Comparison of ENCODE assay signal across 9 cellular contexts in the genomic region with DNA sequence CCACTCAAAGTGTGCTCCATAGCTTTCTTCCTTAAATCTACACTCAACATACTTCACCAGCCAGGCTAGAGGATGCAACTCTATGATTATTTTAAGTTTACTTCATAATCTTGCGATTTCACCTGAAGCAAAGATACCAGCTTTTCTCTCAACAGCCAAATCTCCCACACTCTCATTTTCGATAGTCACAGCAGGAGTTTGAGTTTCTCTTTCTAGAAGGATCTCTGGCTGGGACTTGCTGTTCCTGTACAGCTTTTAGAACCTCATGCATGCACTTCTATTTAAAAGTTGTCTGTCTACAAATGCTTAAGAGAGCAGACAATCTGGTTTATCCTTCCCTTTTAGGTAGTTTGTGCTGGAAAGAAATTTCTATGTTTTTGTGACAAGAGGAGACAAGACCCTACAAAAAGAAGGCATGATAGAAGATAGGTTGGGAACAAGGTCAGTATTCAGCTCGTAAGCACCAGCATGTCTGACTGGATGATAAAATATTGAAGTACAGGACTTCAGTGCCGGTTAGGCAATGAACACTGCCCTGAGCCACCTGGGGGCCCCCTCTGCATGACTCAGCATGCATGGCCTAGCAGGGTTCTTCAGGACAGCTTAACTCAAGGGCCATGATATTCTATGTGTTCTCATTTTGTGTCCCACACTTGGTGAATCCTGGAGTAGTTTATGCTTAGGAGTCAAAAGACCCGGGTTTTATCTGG.
A peak's percentile ranks its signal among the peaks of the same experiment; 100 is the strongest.
DNase-seq lines count a peak whose midpoint lies in the region; ATAC-seq and TF ChIP-seq lines count a peak whose summit lies in the region.
"Had no signal": no experiment of that assay in that cellular context is flagged by ENCODE, and none has a peak within 500 bp of the region (broad histone marks: within the 10 kb centered on the region; RNA-seq: fewer than 3 reads in every experiment).

No MANE protein-coding gene starts in this region.

- peak overlapping the region; percentile 70 for H3K27ac Mint-ChIP-seq in activated CD4-positive, alpha-beta T cell treated with anti-CD3 and anti-CD28 coated beads, Interleukin-2, amount 10 ng/mL, durations not matched to agents 24 days and 14 days
- no peak overlapping the region for H3K27ac Mint-ChIP-seq in activated CD4-positive, alpha-beta T cell treated with anti-CD3 and anti-CD28 coated beads, Interleukin-2, amount 10 ng/mL, durations not matched to agents 7 days and 5 days
- H3K27ac Mint-ChIP-seq: activated T-cell treated with anti-CD3 and anti-CD28 coated beads, Interleukin-2, amount 50 U/mL, for 72 hours had no signal

- peak; percentile 8 for TF ChIP-seq CTCF in fibroblast of villous mesenchyme (IDR thresholded peaks at IDR 0.05; ENCODE audit: insufficient read depth, low read depth, low read length)

- DNase-seq in activated CD4-positive, alpha-beta T cell treated with anti-CD3 and anti-CD28 coated beads, Interleukin-2, amount 10 ng/mL, durations not matched to agents 24 days and 14 days, result no peak
- no peak for DNase-seq in activated CD4-positive, alpha-beta T cell treated with anti-CD3 and anti-CD28 coated beads, Interleukin-2, amount 10 ng/mL, durations not matched to agents 7 days and 5 days
- DNase-seq in NOMO-1 treated with dmso at 0.1 percent for 144 hours (lab: John Stamatoyannopoulos, UW; ENCODE audit: unreplicated experiment) (peak; percentile 58), fibroblast of villous mesenchyme (ENCODE audit: low read depth) (peak; percentile 82), NCI-H1417 treated with DMSO at 0.1 percent for 48 hours (lab: John Stamatoyannopoulos, UW) (no peak), caudate nucleus (lab: John Stamatoyannopoulos, UW) (no peak), ureter (ENCODE audit: low spot score) (no peak)

- no peak overlapping the region for H3K4me3 Mint-ChIP-seq in activated CD4-positive, alpha-beta T cell treated with anti-CD3 and anti-CD28 coated beads, Interleukin-2, amount 10 ng/mL, durations not matched to agents 24 days and 14 days
- H3K4me3 Mint-ChIP-seq in activated CD4-positive, alpha-beta T cell treated with anti-CD3 and anti-CD28 coated beads, Interleukin-2, amount 10 ng/mL, durations not matched to agents 7 days and 5 days, result no peak overlapping the region

- peak; percentile 46 for ATAC-seq in HG02623 (IDR thresholded peaks at IDR 0.05; ENCODE audit: unreplicated experiment)

- no peak overlapping the region for H3K4me3 ChIP-seq in fibroblast of villous mesenchyme (ENCODE audit: low read depth, low read length)

- peaks cover 53% of the 10 kb centered on the region for H3K4me1 Mint-ChIP-seq in activated CD4-positive, alpha-beta T cell treated with anti-CD3 and anti-CD28 coated beads, Interleukin-2, amount 10 ng/mL, durations not matched to agents 24 days and 14 days
- H3K4me1 Mint-ChIP-seq in activated CD4-positive, alpha-beta T cell treated with anti-CD3 and anti-CD28 coated beads, Interleukin-2, amount 10 ng/mL, durations not matched to agents 7 days and 5 days, result peaks cover 39% of the 10 kb centered on the region

- no peaks in the 10 kb centered on the region for H3K27me3 Mint-ChIP-seq in activated CD4-positive, alpha-beta T cell treated with anti-CD3 and anti-CD28 coated beads, Interleukin-2, amount 10 ng/mL, durations not matched to agents 24 days and 14 days
- no peaks in the 10 kb centered on the region for H3K27me3 Mint-ChIP-seq in activated CD4-positive, alpha-beta T cell treated with anti-CD3 and anti-CD28 coated beads, Interleukin-2, amount 10 ng/mL, durations not matched to agents 7 days and 5 days

- POLR2A ChIA-PET in activated CD4-positive, alpha-beta T cell treated with anti-CD3 and anti-CD28 coated beads, Interleukin-2, amount 10 ng/mL, durations not matched to agents 7 days and 5 days (lab: Charles Lee), result no interaction called here

- no peak overlapping the region for H3K27ac ChIP-seq in caudate nucleus (ENCODE audit: low read depth, low read length)

- intact Hi-C loops in activated CD4-positive, alpha-beta T cell treated with anti-CD3 and anti-CD28 coated beads, Interleukin-2, amount 10 ng/mL, durations not matched to agents 24 days and 14 days (cut with micrococcal nuclease), result no loop called here

- H3K36me3 Mint-ChIP-seq in activated CD4-positive, alpha-beta T cell treated with anti-CD3 and anti-CD28 coated beads, Interleukin-2, amount 10 ng/mL, durations not matched to agents 24 days and 14 days (ENCODE audit: low read depth), result peaks cover 10% of the 10 kb centered on the region
- peaks cover 2% of the 10 kb centered on the region for H3K36me3 Mint-ChIP-seq in activated CD4-positive, alpha-beta T cell treated with anti-CD3 and anti-CD28 coated beads, Interleukin-2, amount 10 ng/mL, durations not matched to agents 7 days and 5 days (ENCODE audit: low read depth)

- CTCF ChIA-PET in activated CD4-positive, alpha-beta T cell treated with anti-CD3 and anti-CD28 coated beads, Interleukin-2, amount 10 ng/mL, durations not matched to agents 7 days and 5 days (lab: Charles Lee), result interaction anchor here (1.4 kb wide), 1 partner anchor 20 kb away, joined by 5 read pairs; no protein-coding TSS in a partner anchor

- H3K9me3 Mint-ChIP-seq in activated CD4-positive, alpha-beta T cell treated with anti-CD3 and anti-CD28 coated beads, Interleukin-2, amount 10 ng/mL, durations not matched to agents 24 days and 14 days, result peaks cover 3% of the 10 kb centered on the region
- peaks cover 9% of the 10 kb centered on the region for H3K9me3 Mint-ChIP-seq in activated CD4-positive, alpha-beta T cell treated with anti-CD3 and anti-CD28 coated beads, Interleukin-2, amount 10 ng/mL, durations not matched to agents 7 days and 5 days

Comparison
In these comparisons a context has a peak if more than half of its experiments do, and no peak if none do; other contexts are left out.
1. DNase-seq: peak in NOMO-1 treated with dmso at 0.1 percent for 144 hours (single experiment) and fibroblast of villous mesenchyme (single experiment); none in activated CD4-positive, alpha-beta T cell treated with anti-CD3 and anti-CD28 coated beads, Interleukin-2, amount 10 ng/mL, durations not matched to agents 24 days and 14 days (single experiment), activated CD4-positive, alpha-beta T cell treated with anti-CD3 and anti-CD28 coated beads, Interleukin-2, amount 10 ng/mL, durations not matched to agents 7 days and 5 days (single experiment), NCI-H1417 treated with DMSO at 0.1 percent for 48 hours (single experiment), caudate nucleus (0 of 61) and ureter (single experiment).